Comparison of ENCODE assay signal across 12 cellular contexts in genomic region chr20:32828029-32828666, GRCh38. TPM values are rescaled to one million over a fixed set of nuclear protein-coding genes. Genes with fewer than 3 reads are reported as not detected.
DNase-seq lines count a peak whose midpoint lies in the region; ATAC-seq and TF ChIP-seq lines count a peak whose summit lies in the region.
"Had no signal": no experiment of that assay in that cellular context is flagged by ENCODE, and none has a peak within 500 bp of the region (broad histone marks: within the 10 kb centered on the region; RNA-seq: fewer than 3 reads in every experiment).

No MANE protein-coding gene starts in this region.

- no peak for ATAC-seq in HG02610 (IDR thresholded peaks at IDR 0.05; ENCODE audit: unreplicated experiment)
- ATAC-seq in HG03354 (IDR thresholded peaks at IDR 0.05; ENCODE audit: poor library complexity, severe bottlenecking, unreplicated experiment) = no peak
- ATAC-seq: activated T-cell treated with anti-CD3 and anti-CD28 coated beads, Interleukin-2, amount 50 U/mL, for 4 hours had no signal

- H3K4me3 Mint-ChIP-seq in neural crest cell = peak overlapping the region; percentile 1
- H3K4me3 Mint-ChIP-seq: activated T-cell treated with anti-CD3 and anti-CD28 coated beads, Interleukin-2, amount 50 U/mL, for 4 hours had no signal

- no peak for TF ChIP-seq CTCF in neural crest cell (conservative IDR thresholded peaks at IDR 0.05)
- no peak for TF ChIP-seq CTCF in BE2C (IDR thresholded peaks at IDR 0.05; ENCODE audit: low read depth, low read length)

- H3K4me1 ChIP-seq in BE2C = no peaks in the 10 kb centered on the region

- H3K27me3 Mint-ChIP-seq in neural crest cell (ENCODE audit: low read depth) = no peaks in the 10 kb centered on the region

- H3K4me1 Mint-ChIP-seq in neural crest cell = peaks cover 45% of the 10 kb centered on the region

- DNase-seq in DMS53 treated with DMSO at 0.1 percent for 48 hours (lab: John Stamatoyannopoulos, UW; ENCODE audit: unreplicated experiment) (peak; percentile 7), M059J (ENCODE audit: low read depth) (peak; percentile 52), dermis blood vessel endothelial cell (peak; percentile 65), neural crest cell (ENCODE audit: low read depth, low spot score) (no peak), BE2C (no peak), ecto neural progenitor cell (ENCODE audit: low spot score) (no peak)
- DNase-seq: activated T-cell treated with anti-CD3 and anti-CD28 coated beads, Interleukin-2, amount 50 U/mL, for 4 hours; DMS 273 treated with DMSO at 0.1 percent for 48 hours; NK-92 treated with Interleukin-12 subunit alpha and Interleukin-12 subunit beta, amount 100 ng/mL, for 24 hours had no signal

- peaks cover 53% of the 10 kb centered on the region for H3K36me3 ChIP-seq in BE2C

- H3K4me3 ChIP-seq in BE2C (ENCODE audit: low read depth, low read length) = no peak overlapping the region

- H3K9me3 ChIP-seq in BE2C = no peaks in the 10 kb centered on the region

- no peaks in the 10 kb centered on the region for H3K9me3 Mint-ChIP-seq in neural crest cell
- H3K9me3 Mint-ChIP-seq: activated T-cell treated with anti-CD3 and anti-CD28 coated beads, Interleukin-2, amount 50 U/mL, for 4 hours had no signal

- no peaks in the 10 kb centered on the region for H3K27me3 ChIP-seq in BE2C

- peaks cover 34% of the 10 kb centered on the region for H3K36me3 Mint-ChIP-seq in neural crest cell (ENCODE audit: low read depth)

- peak overlapping the region; percentile 83 for H3K27ac Mint-ChIP-seq in neural crest cell (ENCODE audit: unreplicated experiment)

RNA-seq across cellular contexts. Expression of gene MAPRE1, which starts 8.4 kb away (rescaled TPM):
- 216 and 278 TPM in 2 replicates for total RNA-seq in M059J (2014; rRNA removed; shearing (Covaris generic))
- total RNA-seq in dermis blood vessel endothelial cell (127 and 157 TPM in 2 replicates), neural crest cell (291 and 304 TPM in 2 replicates)
- polyA plus RNA-seq in BE2C (2012; ENCODE audit: insufficient read depth, insufficient read length, low read depth) = 139 TPM

RNA-seq across cellular contexts. Expression of gene EFCAB8, which starts 30.6 kb away (rescaled TPM):
- total RNA-seq in M059J (2014; rRNA removed; shearing (Covaris generic)) = not detected in 2 replicates
- total RNA-seq in dermis blood vessel endothelial cell = under 0.01 and 0.05 TPM in 2 replicates
- total RNA-seq in neural crest cell = 0.26 TPM in 1 of 2 replicates, not detected in the other
- not detected for polyA plus RNA-seq in BE2C (2012; ENCODE audit: insufficient read depth, insufficient read length, low read depth)
- total RNA-seq: dermis microvascular lymphatic vessel endothelial cell had no signal

Comparison
In these comparisons a context has a peak if more than half of its experiments do, and no peak if none do; other contexts are left out.
1. DNase-seq: peak in DMS53 treated with DMSO at 0.1 percent for 48 hours (single experiment), M059J (single experiment) and dermis blood vessel endothelial cell (single experiment); none in neural crest cell (single experiment), BE2C (single experiment) and ecto neural progenitor cell (single experiment).